In genomic region chr14:51905673-51906121, GRCh38 we compare ENCODE assay signal across 8 cellular contexts. TPM values are rescaled to one million over a fixed set of nuclear protein-coding genes. Genes with fewer than 3 reads are reported as not detected.
DNase-seq lines count a peak whose midpoint lies in the region; FAIRE-seq and TF ChIP-seq lines count a peak whose summit lies in the region.
"Not testable (repeated sequence)": the region's sequence is repeated elsewhere in the genome, so short reads cannot be mapped to it uniquely, and the experiment has no call there.

No MANE protein-coding gene starts in this region.

- DNase-seq in GM18507 (ENCODE audit: extremely low spot score, insufficient read length, low read depth); urothelium cell line (ENCODE audit: low spot score): not testable (repeated sequence)
- DNase-seq in HFFc6 (peak; percentile 75), foreskin fibroblast (peak; percentile 75 to 84)
- DNase-seq in stimulated activated CD4-positive, alpha-beta T cell treated with anti-CD3 and anti-CD28 coated beads, Interleukin-12 subunit alpha, Interleukin-12 subunit beta, amount 100 ng/mL, for 24 hours (ENCODE audit: low read depth in 2 of 2), result peak; percentile 33 to 43

- peak; percentile 54 for TF ChIP-seq CTCF in HFFc6 (IDR thresholded peaks at IDR 0.05)
- not testable (repeated sequence) for TF ChIP-seq CTCF in WI38 (IDR thresholded peaks at IDR 0.05; ENCODE audit: low read depth, low read length); foreskin fibroblast (IDR thresholded peaks at IDR 0.05; ENCODE audit: low read depth, low read length)

- H3K4me3 ChIP-seq in WI38 (ENCODE audit: low read depth, low read length), result peak overlapping the region; percentile 28
- not testable (repeated sequence) for H3K4me3 ChIP-seq in foreskin fibroblast (ENCODE audit: low read depth in 1 of 2, low read length in 2 of 2)

- peak overlapping the region; percentile 85 for H3K27ac Mint-ChIP-seq in HFFc6
- H3K27ac Mint-ChIP-seq in IgD-negative memory B cell, result peak overlapping the region; percentile 61 to 82 (median 80)
- H3K27ac Mint-ChIP-seq in activated naive CD4-positive, alpha-beta T cell treated with anti-CD3 and anti-CD28 coated beads, Interleukin-2, amount 50 U/mL, for 24 hours, result peak overlapping the region; percentile 85

- H3K4me3 Mint-ChIP-seq in HFFc6, result peak overlapping the region; percentile 79
- peak overlapping the region in 3 of 4 donors; percentile 30 to 89 (median 75) for H3K4me3 Mint-ChIP-seq in IgD-negative memory B cell
- peak overlapping the region; percentile 78 for H3K4me3 Mint-ChIP-seq in activated naive CD4-positive, alpha-beta T cell treated with anti-CD3 and anti-CD28 coated beads, Interleukin-2, amount 50 U/mL, for 24 hours

- not testable (repeated sequence) for H3K27me3 Mint-ChIP-seq in HFFc6 (ENCODE audit: insufficient read depth); IgD-negative memory B cell; activated naive CD4-positive, alpha-beta T cell treated with anti-CD3 and anti-CD28 coated beads, Interleukin-2, amount 50 U/mL, for 24 hours

- H3K9me3 Mint-ChIP-seq in HFFc6; IgD-negative memory B cell; activated naive CD4-positive, alpha-beta T cell treated with anti-CD3 and anti-CD28 coated beads, Interleukin-2, amount 50 U/mL, for 24 hours: not testable (repeated sequence)

- H3K36me3 Mint-ChIP-seq in HFFc6 (ENCODE audit: low read depth), result not testable (repeated sequence)
- peaks cover 31% of the 10 kb centered on the region for H3K36me3 Mint-ChIP-seq in IgD-negative memory B cell
- peaks cover 33% of the 10 kb centered on the region for H3K36me3 Mint-ChIP-seq in activated naive CD4-positive, alpha-beta T cell treated with anti-CD3 and anti-CD28 coated beads, Interleukin-2, amount 50 U/mL, for 24 hours

- peaks cover 26% of the 10 kb centered on the region for H3K4me1 Mint-ChIP-seq in HFFc6 (ENCODE audit: low read depth)
- H3K4me1 Mint-ChIP-seq in IgD-negative memory B cell, result peaks cover 13 to 23% (median 15%) of the 10 kb centered on the region in 3 donors
- H3K4me1 Mint-ChIP-seq in activated naive CD4-positive, alpha-beta T cell treated with anti-CD3 and anti-CD28 coated beads, Interleukin-2, amount 50 U/mL, for 24 hours, result peaks cover 73% of the 10 kb centered on the region

- FAIRE-seq in GM18507 (lab: Jason Lieb, UNC), result peak; percentile 67
- peak; percentile 46 for FAIRE-seq in urothelium cell line (lab: Jason Lieb, UNC)

RNA-seq across cellular contexts. Expression of gene GNG2, which starts 45.3 kb away (rescaled TPM):
- total RNA-seq in HFFc6 (2021; fragmentation: NEBNext Ultra II Directional; extraction: Animal tissue kit (Norgen Biotek cat#: 25700)), result 1 to 10 TPM; 2.4 to 6.0 (median 2.8) TPM
- polyA plus RNA-seq in IgD-negative memory B cell, result 68.8 TPM
